8 cellular contexts compared by ENCODE assay signal in genomic region chr2:88350641-88351601, GRCh38.
DNase-seq lines count a peak whose midpoint lies in the region; ATAC-seq, FAIRE-seq and TF ChIP-seq lines count a peak whose summit lies in the region.

No MANE protein-coding gene starts in this region.

- H3K36me3 ChIP-seq in bronchial epithelial cell (ENCODE audit: control insufficient read depth, insufficient read depth, low read length) (no peaks in the 10 kb centered on the region), kidney epithelial cell (ENCODE audit: control insufficient read depth, insufficient read depth, low read length) (no peaks in the 10 kb centered on the region)

- H3K4me3 ChIP-seq in GM12875 (ENCODE audit: low read depth, low read length), result no peak overlapping the region
- peak overlapping the region; percentile 12 for H3K4me3 ChIP-seq in bronchial epithelial cell (ENCODE audit: low read depth, low read length)
- peak overlapping the region; percentile 40 for H3K4me3 ChIP-seq in kidney epithelial cell (ENCODE audit: low read depth, low read length)

- H3K27me3 ChIP-seq in bronchial epithelial cell (ENCODE audit: control insufficient read depth, insufficient read depth, low read length), result peaks cover 1% of the 10 kb centered on the region
- no peaks in the 10 kb centered on the region for H3K27me3 ChIP-seq in kidney epithelial cell (ENCODE audit: control insufficient read depth, insufficient read depth, low read length)

- no peak for ATAC-seq in HG03196 (IDR thresholded peaks at IDR 0.05; ENCODE audit: unreplicated experiment)

- no peak for FAIRE-seq in bronchial epithelial cell (lab: Jason Lieb, UNC)

- no peak overlapping the region for H3K27ac ChIP-seq in VCaP

- peak; percentile 89 for TF ChIP-seq CTCF in GM12875 (IDR thresholded peaks at IDR 0.05; ENCODE audit: borderline replicate concordance, insufficient read depth, low read depth, low read length)
- TF ChIP-seq CTCF in VCaP (conservative IDR thresholded peaks at IDR 0.05), result peak; percentile 25; the same call in 1 of the 2 replicates
- TF ChIP-seq CTCF in bronchial epithelial cell (IDR thresholded peaks at IDR 0.05; ENCODE audit: insufficient read depth, low read length, severe bottlenecking), result peak; percentile 80
- TF ChIP-seq CTCF in kidney epithelial cell (IDR thresholded peaks at IDR 0.05; ENCODE audit: insufficient read depth, low read length, poor library complexity, severe bottlenecking), result peak; percentile 83

- DNase-seq in HPDE6-E6E7 (ENCODE audit: extremely low spot score) (peak; percentile 34), bronchial epithelial cell (ENCODE audit: low read depth) (peak; percentile 31), kidney epithelial cell (ENCODE audit: low read depth) (peak; percentile 9), GF-D8 (lab: John Stamatoyannopoulos, UW) (no peak)
- DNase-seq in stimulated activated CD4-positive, alpha-beta T cell treated with anti-CD3 and anti-CD28 coated beads, Interleukin-2, amount 100 ng/mL, for 48 hours, result peak; percentile 73 to 75

Comparison
In these comparisons a context has a peak if more than half of its experiments do, and no peak if none do; other contexts are left out.
1. CTCF ChIP-seq: peak in every context shown above with its lines; median percentile 89 in GM12875; 83 in kidney epithelial cell; 80 in bronchial epithelial cell; 25 in VCaP.